ENCODE assay signal across 1 cellular context in the genomic region with DNA sequence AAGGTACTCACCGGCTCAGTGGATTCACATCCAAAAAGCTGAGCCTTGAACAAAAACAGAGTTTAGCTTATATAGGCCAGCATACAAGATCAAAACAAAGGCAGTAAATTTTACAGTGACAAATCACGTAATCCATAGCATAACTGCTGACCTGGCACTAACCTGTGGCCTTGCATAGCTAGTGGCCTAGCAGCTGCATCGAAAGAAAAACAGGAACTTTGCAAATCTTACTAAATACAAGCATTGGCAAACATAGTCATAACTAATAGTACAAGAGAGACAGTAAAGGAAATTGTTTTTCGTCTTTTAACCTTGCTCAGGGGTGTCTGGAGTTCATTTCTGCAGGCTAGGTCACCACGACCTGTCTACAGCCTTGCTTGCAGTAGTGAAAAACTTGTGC.
TF ChIP-seq lines count a peak whose summit lies in the region.

No MANE protein-coding gene starts in this region.

TF ChIP-seq in K562, 482 proteins besides CTCF, POLR2A, EP300 and RAD21 (continued from another document):
- TF ChIP-seq NEUROD1 (IDR thresholded peaks at IDR 0.05; ENCODE audit: borderline replicate concordance, low read depth, low read length, partially characterized antibody) (no peak), MEIS2 (IDR thresholded peaks at IDR 0.05; ENCODE audit: partially characterized antibody) (peak; percentile 54), ELF2 (CRISPR knock-in tag; IDR thresholded peaks at IDR 0.05) (no peak), MAFF (IDR thresholded peaks at IDR 0.05; ENCODE audit: low read length) (peak; percentile 91), DNMT1 (IDR thresholded peaks at IDR 0.05) (no peak), MAFG (tag; conservative IDR thresholded peaks at IDR 0.05) (peak; percentile 79), ZEB2 (IDR thresholded peaks at IDR 0.05) (no peak), ZZZ3 (IDR thresholded peaks at IDR 0.05) (no peak), MAFK (IDR thresholded peaks at IDR 0.05; ENCODE audit: low read length) (peak; percentile 90), ZNF561 (CRISPR knock-in tag; conservative IDR thresholded peaks at IDR 0.05) (no peak), HIVEP1 (CRISPR knock-in tag; IDR thresholded peaks at IDR 0.05) (no peak), EWSR1 (IDR thresholded peaks at IDR 0.05; ENCODE audit: borderline replicate concordance, low read depth, partially characterized antibody) (no peak), ZNF316 (IDR thresholded peaks at IDR 0.05) (peak; percentile 91), CBX8 (IDR thresholded peaks at IDR 0.05; ENCODE audit: borderline replicate concordance, extremely low read depth, low read depth, low read length, poor library complexity, severe bottlenecking) (no peak), TCFL5 (CRISPR knock-in tag; conservative IDR thresholded peaks at IDR 0.05) (no peak), NFE2L1 (tag; IDR thresholded peaks at IDR 0.05; ENCODE audit: borderline replicate concordance, low read depth) (no peak), NFRKB (IDR thresholded peaks at IDR 0.05; ENCODE audit: low read depth) (no peak), ZBTB7A (IDR thresholded peaks at IDR 0.05; ENCODE audit: borderline replicate concordance, control insufficient read depth, low read depth, low read length) (no peak), HNRNPUL1 (IDR thresholded peaks at IDR 0.05; ENCODE audit: low read length) (no peak), C11orf30 (IDR thresholded peaks at IDR 0.05; ENCODE audit: low read depth) (peak; percentile 87), KDM1A (IDR thresholded peaks at IDR 0.05) (no peak)
- TF ChIP-seq, protein P1, sequence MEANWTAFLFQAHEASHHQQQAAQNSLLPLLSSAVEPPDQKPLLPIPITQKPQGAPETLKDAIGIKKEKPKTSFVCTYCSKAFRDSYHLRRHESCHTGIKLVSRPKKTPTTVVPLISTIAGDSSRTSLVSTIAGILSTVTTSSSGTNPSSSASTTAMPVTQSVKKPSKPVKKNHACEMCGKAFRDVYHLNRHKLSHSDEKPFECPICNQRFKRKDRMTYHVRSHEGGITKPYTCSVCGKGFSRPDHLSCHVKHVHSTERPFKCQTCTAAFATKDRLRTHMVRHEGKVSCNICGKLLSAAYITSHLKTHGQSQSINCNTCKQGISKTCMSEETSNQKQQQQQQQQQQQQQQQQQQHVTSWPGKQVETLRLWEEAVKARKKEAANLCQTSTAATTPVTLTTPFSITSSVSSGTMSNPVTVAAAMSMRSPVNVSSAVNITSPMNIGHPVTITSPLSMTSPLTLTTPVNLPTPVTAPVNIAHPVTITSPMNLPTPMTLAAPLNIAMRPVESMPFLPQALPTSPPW (CRISPR knock-in tag; IDR thresholded peaks at IDR 0.05), result no peak
- TF ChIP-seq, protein P2, sequence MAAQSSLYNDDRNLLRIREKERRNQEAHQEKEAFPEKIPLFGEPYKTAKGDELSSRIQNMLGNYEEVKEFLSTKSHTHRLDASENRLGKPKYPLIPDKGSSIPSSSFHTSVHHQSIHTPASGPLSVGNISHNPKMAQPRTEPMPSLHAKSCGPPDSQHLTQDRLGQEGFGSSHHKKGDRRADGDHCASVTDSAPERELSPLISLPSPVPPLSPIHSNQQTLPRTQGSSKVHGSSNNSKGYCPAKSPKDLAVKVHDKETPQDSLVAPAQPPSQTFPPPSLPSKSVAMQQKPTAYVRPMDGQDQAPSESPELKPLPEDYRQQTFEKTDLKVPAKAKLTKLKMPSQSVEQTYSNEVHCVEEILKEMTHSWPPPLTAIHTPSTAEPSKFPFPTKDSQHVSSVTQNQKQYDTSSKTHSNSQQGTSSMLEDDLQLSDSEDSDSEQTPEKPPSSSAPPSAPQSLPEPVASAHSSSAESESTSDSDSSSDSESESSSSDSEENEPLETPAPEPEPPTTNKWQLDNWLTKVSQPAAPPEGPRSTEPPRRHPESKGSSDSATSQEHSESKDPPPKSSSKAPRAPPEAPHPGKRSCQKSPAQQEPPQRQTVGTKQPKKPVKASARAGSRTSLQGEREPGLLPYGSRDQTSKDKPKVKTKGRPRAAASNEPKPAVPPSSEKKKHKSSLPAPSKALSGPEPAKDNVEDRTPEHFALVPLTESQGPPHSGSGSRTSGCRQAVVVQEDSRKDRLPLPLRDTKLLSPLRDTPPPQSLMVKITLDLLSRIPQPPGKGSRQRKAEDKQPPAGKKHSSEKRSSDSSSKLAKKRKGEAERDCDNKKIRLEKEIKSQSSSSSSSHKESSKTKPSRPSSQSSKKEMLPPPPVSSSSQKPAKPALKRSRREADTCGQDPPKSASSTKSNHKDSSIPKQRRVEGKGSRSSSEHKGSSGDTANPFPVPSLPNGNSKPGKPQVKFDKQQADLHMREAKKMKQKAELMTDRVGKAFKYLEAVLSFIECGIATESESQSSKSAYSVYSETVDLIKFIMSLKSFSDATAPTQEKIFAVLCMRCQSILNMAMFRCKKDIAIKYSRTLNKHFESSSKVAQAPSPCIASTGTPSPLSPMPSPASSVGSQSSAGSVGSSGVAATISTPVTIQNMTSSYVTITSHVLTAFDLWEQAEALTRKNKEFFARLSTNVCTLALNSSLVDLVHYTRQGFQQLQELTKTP (IDR thresholded peaks at IDR 0.05; ENCODE audit: low read depth in 1 of 2, partially characterized antibody in 2 of 2), result no peak
- TF ChIP-seq, protein P3, sequence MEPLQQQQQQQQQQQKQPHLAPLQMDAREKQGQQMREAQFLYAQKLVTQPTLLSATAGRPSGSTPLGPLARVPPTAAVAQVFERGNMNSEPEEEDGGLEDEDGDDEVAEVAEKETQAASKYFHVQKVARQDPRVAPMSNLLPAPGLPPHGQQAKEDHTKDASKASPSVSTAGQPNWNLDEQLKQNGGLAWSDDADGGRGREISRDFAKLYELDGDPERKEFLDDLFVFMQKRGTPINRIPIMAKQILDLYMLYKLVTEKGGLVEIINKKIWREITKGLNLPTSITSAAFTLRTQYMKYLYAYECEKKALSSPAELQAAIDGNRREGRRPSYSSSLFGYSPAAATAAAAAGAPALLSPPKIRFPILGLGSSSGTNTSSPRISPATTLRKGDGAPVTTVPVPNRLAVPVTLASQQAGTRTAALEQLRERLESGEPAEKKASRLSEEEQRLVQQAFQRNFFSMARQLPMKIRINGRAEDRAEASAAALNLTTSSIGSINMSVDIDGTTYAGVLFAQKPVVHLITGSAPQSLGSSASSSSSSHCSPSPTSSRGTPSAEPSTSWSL (CRISPR knock-in tag; IDR thresholded peaks at IDR 0.05; ENCODE audit: borderline replicate concordance), result no peak
- TF ChIP-seq, protein P4, sequence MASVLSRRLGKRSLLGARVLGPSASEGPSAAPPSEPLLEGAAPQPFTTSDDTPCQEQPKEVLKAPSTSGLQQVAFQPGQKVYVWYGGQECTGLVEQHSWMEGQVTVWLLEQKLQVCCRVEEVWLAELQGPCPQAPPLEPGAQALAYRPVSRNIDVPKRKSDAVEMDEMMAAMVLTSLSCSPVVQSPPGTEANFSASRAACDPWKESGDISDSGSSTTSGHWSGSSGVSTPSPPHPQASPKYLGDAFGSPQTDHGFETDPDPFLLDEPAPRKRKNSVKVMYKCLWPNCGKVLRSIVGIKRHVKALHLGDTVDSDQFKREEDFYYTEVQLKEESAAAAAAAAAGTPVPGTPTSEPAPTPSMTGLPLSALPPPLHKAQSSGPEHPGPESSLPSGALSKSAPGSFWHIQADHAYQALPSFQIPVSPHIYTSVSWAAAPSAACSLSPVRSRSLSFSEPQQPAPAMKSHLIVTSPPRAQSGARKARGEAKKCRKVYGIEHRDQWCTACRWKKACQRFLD (CRISPR knock-in tag; IDR thresholded peaks at IDR 0.05), result no peak
- TF ChIP-seq, protein P5, sequence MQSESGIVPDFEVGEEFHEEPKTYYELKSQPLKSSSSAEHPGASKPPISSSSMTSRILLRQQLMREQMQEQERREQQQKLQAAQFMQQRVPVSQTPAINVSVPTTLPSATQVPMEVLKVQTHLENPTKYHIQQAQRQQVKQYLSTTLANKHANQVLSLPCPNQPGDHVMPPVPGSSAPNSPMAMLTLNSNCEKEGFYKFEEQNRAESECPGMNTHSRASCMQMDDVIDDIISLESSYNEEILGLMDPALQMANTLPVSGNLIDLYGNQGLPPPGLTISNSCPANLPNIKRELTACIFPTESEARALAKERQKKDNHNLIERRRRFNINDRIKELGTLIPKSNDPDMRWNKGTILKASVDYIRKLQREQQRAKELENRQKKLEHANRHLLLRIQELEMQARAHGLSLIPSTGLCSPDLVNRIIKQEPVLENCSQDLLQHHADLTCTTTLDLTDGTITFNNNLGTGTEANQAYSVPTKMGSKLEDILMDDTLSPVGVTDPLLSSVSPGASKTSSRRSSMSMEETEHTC (IDR thresholded peaks at IDR 0.05), result no peak
- TF ChIP-seq, protein P6, sequence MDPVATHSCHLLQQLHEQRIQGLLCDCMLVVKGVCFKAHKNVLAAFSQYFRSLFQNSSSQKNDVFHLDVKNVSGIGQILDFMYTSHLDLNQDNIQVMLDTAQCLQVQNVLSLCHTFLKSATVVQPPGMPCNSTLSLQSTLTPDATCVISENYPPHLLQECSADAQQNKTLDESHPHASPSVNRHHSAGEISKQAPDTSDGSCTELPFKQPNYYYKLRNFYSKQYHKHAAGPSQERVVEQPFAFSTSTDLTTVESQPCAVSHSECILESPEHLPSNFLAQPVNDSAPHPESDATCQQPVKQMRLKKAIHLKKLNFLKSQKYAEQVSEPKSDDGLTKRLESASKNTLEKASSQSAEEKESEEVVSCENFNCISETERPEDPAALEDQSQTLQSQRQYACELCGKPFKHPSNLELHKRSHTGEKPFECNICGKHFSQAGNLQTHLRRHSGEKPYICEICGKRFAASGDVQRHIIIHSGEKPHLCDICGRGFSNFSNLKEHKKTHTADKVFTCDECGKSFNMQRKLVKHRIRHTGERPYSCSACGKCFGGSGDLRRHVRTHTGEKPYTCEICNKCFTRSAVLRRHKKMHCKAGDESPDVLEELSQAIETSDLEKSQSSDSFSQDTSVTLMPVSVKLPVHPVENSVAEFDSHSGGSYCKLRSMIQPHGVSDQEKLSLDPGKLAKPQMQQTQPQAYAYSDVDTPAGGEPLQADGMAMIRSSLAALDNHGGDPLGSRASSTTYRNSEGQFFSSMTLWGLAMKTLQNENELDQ (CRISPR knock-in tag; IDR thresholded peaks at IDR 0.05; ENCODE audit: borderline replicate concordance), result no peak
